Comparison of ENCODE assay signal across 27 cellular contexts in genomic region chr5:41420509-41421067, GRCh38.
DNase-seq lines count a peak whose midpoint lies in the region; ATAC-seq, FAIRE-seq and TF ChIP-seq lines count a peak whose summit lies in the region.
"Had no signal": no experiment of that assay in that cellular context is flagged by ENCODE, and none has a peak within 500 bp of the region (broad histone marks: within the 10 kb centered on the region; RNA-seq: fewer than 3 reads in every experiment).

No MANE protein-coding gene starts in this region.

- FAIRE-seq in A549 (lab: Jason Lieb, UNC) (no peak), H54 (lab: Jason Lieb, UNC) (peak; percentile 53), K562 (lab: Jason Lieb, UNC) (peak; percentile 46), islet of Langerhans (lab: Jason Lieb, UNC) (peak; percentile 70)
- FAIRE-seq: GM12878 had no signal

- no peak overlapping the region for H3K4me3 ChIP-seq in A549
- H3K4me3 ChIP-seq in K562 = no peak overlapping the region
- H3K4me3 ChIP-seq: GM12878, GM23338 had no signal

- TF ChIP-seq POLR2A in A549 (IDR thresholded peaks at IDR 0.05; ENCODE audit: low read length) = no peak
- no peak for TF ChIP-seq POLR2A in H54 (IDR thresholded peaks at IDR 0.05; ENCODE audit: low read depth, low read length)
- TF ChIP-seq POLR2A in K562 (conservative IDR thresholded peaks at IDR 0.05) = no peak

- no peaks in the 10 kb centered on the region for H4K20me1 ChIP-seq in K562 (replicated peaks; ENCODE audit: control insufficient read depth, insufficient read depth, low read length)

- no peaks in the 10 kb centered on the region for H3K79me2 ChIP-seq in K562 (ENCODE audit: control insufficient read depth, insufficient read depth, low read length)

- H2AFZ ChIP-seq in K562 (ENCODE audit: low read depth, low read length) = no peak overlapping the region
- H2AFZ ChIP-seq: GM23338 had no signal

- no peak for TF ChIP-seq RAD21 in A549 (conservative IDR thresholded peaks at IDR 0.05 in 1 of 2, IDR thresholded peaks at IDR 0.05 in 1 of 2)
- TF ChIP-seq RAD21 in K562 (CRISPR knock-in tag; conservative IDR thresholded peaks at IDR 0.05 in 1 of 2, IDR thresholded peaks at IDR 0.05 in 1 of 2) = no peak

- H3K9me1 ChIP-seq in K562 (ENCODE audit: control insufficient read depth, insufficient read depth, low read length) = no peaks in the 10 kb centered on the region

- intact Hi-C loops in K562 (cut with micrococcal nuclease) = no loop called here

- ATAC-seq in A549 (no peak), K562 (no peak), HG03039 (IDR thresholded peaks at IDR 0.05; ENCODE audit: unreplicated experiment) (no peak)
- ATAC-seq: GM12878, GM23338 had no signal

- H3K9me3 ChIP-seq in A549 (no peaks in the 10 kb centered on the region), K562 (replicated peaks; ENCODE audit: control insufficient read depth, insufficient read depth, low read depth, low read length) (no peaks in the 10 kb centered on the region)

- 91% methylated on average over 3 of the region's 3 CpGs for WGBS in A549 (ENCODE audit: missing lambda C conversion rate)
- 0% methylated on average over 3 of the region's 3 CpGs for WGBS in K562 (ENCODE audit: insufficient coverage, low coverage, missing lambda C conversion rate)

- H3K4me2 ChIP-seq in A549 (no peak overlapping the region), K562 (ENCODE audit: insufficient read depth, low read length) (no peak overlapping the region)
- H3K4me2 ChIP-seq: GM23338 had no signal

- POLR2A ChIA-PET in A549 (lab: Yijun Ruan, JAX) = no interaction called here
- POLR2A ChIA-PET in K562 (lab: Yijun Ruan, JAX) = no interaction called here

- no peaks in the 10 kb centered on the region for H3K27me3 ChIP-seq in K562 (ENCODE audit: control insufficient read depth in 2 of 2, insufficient read depth in 2 of 2, low read length in 2 of 2)

- peak overlapping the region in 1 of 2 experiments; percentile 38; a peak in 1 of 6 replicates for H3K27ac ChIP-seq in A549
- H3K27ac ChIP-seq in K562 (ENCODE audit: extremely low read depth, low read depth, low read length) = no peak overlapping the region
- H3K27ac ChIP-seq: HL-60 had no signal

- no peak for TF ChIP-seq CTCF in A549 (IDR thresholded peaks at IDR 0.05)
- no peak for TF ChIP-seq CTCF in K562 (IDR thresholded peaks at IDR 0.05 in 2 of 3, conservative IDR thresholded peaks at IDR 0.05 in 1 of 3; ENCODE audit: insufficient read depth in 2 of 3, low read depth in 1 of 3, low read length in 3 of 3)

- CTCF ChIA-PET in A549 (lab: Yijun Ruan, JAX) = no interaction called here
- CTCF ChIA-PET in K562 (lab: Yijun Ruan, JAX; ENCODE audit: low intra/inter-chr PET ratio) = interaction anchor here (0.6 kb wide), 1 partner anchor 334 kb away, joined by 3 read pairs; no protein-coding TSS in a partner anchor

- BruUV-seq in K562 (replicated peaks; lab: Mats Ljungman, UMichigan) = no TSS peak

- in situ Hi-C loops in K562 (cut with MboI) = no loop called here

- no peak overlapping the region for H3K9ac ChIP-seq in K562 (ENCODE audit: insufficient read depth in 1 of 2, low read depth in 2 of 2, low read length in 2 of 2)

- no peaks in the 10 kb centered on the region for H3K36me3 ChIP-seq in K562 (ENCODE audit: control insufficient read depth, insufficient read depth, low read length)

- TF ChIP-seq EP300 in A549 (IDR thresholded peaks at IDR 0.05) (no peak), K562 (IDR thresholded peaks at IDR 0.05; ENCODE audit: low read length) (no peak)

- H3K4me1 ChIP-seq in A549 (peaks cover 29% of the 10 kb centered on the region), K562 (replicated peaks in 1 of 2; ENCODE audit: control insufficient read depth in 2 of 2, insufficient read depth in 2 of 2, low read length in 2 of 2) (no peaks in the 10 kb centered on the region)

- DNase-seq in A549 (ENCODE audit: low read depth in 1 of 2, low spot score in 1 of 2) (no peak), H54 (ENCODE audit: insufficient read length, low spot score) (no peak), K562 (ENCODE audit: extremely low read depth in 1 of 4, low spot score in 3 of 4) (no peak), NCI-H82 treated with DMSO at 0.1 percent for 48 hours (lab: John Stamatoyannopoulos, UW; ENCODE audit: unreplicated experiment) (no peak)
- no peak for DNase-seq in stimulated activated CD4-positive, alpha-beta T cell treated with anti-CD3 and anti-CD28 coated beads, Interleukin-4, amount 100 ng/mL, for 24 hours
- DNase-seq: CD8-positive, alpha-beta memory T cell; DMS 273 treated with DMSO at 0.1 percent for 48 hours; DMS79; EL; GDM1; HCEC 1CT; KBM-7; MV-4-11; NCI-H1105; NCI-H1436 treated with DMSO at 0.1 percent for 48 hours; NCI-H1930; NCI-H2107; NCI-H526; NCI-H82; RPMI8226; SHP77 treated with DMSO at 0.1 percent for 48 hours; SW 1271 had no signal

TF ChIP-seq in A549, 52 proteins besides CTCF, POLR2A, EP300 and RAD21:
- no peak for TF ChIP-seq E2F6 (IDR thresholded peaks at IDR 0.05; ENCODE audit: borderline replicate concordance, low read depth)
- peak; percentile 90 for TF ChIP-seq MAFK (IDR thresholded peaks at IDR 0.05; ENCODE audit: partially characterized antibody)
- TF ChIP-seq KDM1A (IDR thresholded peaks at IDR 0.05; ENCODE audit: low read depth) = no peak
- no peak for TF ChIP-seq ATOH8 (CRISPR knock-in tag; IDR thresholded peaks at IDR 0.05; ENCODE audit: low read depth)
- TF ChIP-seq NR3C1 (IDR thresholded peaks at IDR 0.05) = no peak
- no peak for TF ChIP-seq NFE2L2 (conservative IDR thresholded peaks at IDR 0.05; ENCODE audit: low read length)
- no peak for TF ChIP-seq EHMT2 (IDR thresholded peaks at IDR 0.05; ENCODE audit: low read depth)
- no peak for TF ChIP-seq POLR2AphosphoS2 (conservative IDR thresholded peaks at IDR 0.05; ENCODE audit: low read length)

TF ChIP-seq in K562, 482 proteins besides CTCF, POLR2A, EP300 and RAD21 (continues in another document):
- no peak for TF ChIP-seq HBP1 (CRISPR knock-in tag; IDR thresholded peaks at IDR 0.05)
- TF ChIP-seq DDX20 (tag; IDR thresholded peaks at IDR 0.05; ENCODE audit: low read depth) = no peak
- TF ChIP-seq ZNF740 (CRISPR knock-in tag; IDR thresholded peaks at IDR 0.05) = no peak
- no peak for TF ChIP-seq ZNF740 (tag; IDR thresholded peaks at IDR 0.05)
- TF ChIP-seq ZNF121 (CRISPR knock-in tag; conservative IDR thresholded peaks at IDR 0.05) = no peak
- no peak for TF ChIP-seq RBM39 (optimal IDR thresholded peaks at IDR 0.05; ENCODE audit: low read depth, low read length)
- peak; percentile 53; the same call in 1 of the 2 replicates for TF ChIP-seq C11orf30 (IDR thresholded peaks at IDR 0.05; ENCODE audit: low read depth)
- TF ChIP-seq CHD4 (IDR thresholded peaks at IDR 0.05; ENCODE audit: insufficient read depth, insufficient replicate concordance, low read depth, low read length, poor library complexity, severe bottlenecking) = no peak
- TF ChIP-seq CUX1 (CRISPR knock-in tag; IDR thresholded peaks at IDR 0.05) = no peak
- no peak for TF ChIP-seq LCOR (CRISPR knock-in tag; IDR thresholded peaks at IDR 0.05)

Comparison
In these comparisons a context has a peak if more than half of its experiments do, and no peak if none do; other contexts are left out.
1. Of the 35 proteins assayed by ChIP-seq in both K562 and A549: peak only in K562: none; only in A549: none; in both: MAFK; in neither: 34.